ENCODE assay signal across 8 cellular contexts in genomic region chr4:6909113-6909969, GRCh38.
DNase-seq lines count a peak whose midpoint lies in the region; ATAC-seq lines count a peak whose summit lies in the region.

TSS of gene TBC1D14 (plus strand) at chr4:6909826. CDS start at chr4:6923390, 13,564 bp downstream.

- peak within 1 kb of the TSS; percentile 95 for H3K4me3 ChIP-seq in ACC112 (ENCODE audit: low read depth, low read length)

- H3K79me2 ChIP-seq in ACC112 (ENCODE audit: control insufficient read depth, insufficient read depth, low read length, unreplicated experiment), result peaks cover 13% of the 10 kb centered on the region

- peaks cover 15% of the 10 kb centered on the region for H3K4me1 ChIP-seq in ACC112 (ENCODE audit: control insufficient read depth, insufficient read depth, low read length, unreplicated experiment)

- H3K27me3 ChIP-seq in ACC112 (ENCODE audit: insufficient read depth, low read length), result 0 out of 2 replicates have a peak, but pooled peaks cover 6% of the 10 kb centered on the region

- H3K36me3 ChIP-seq in ACC112 (ENCODE audit: insufficient read depth, low read length), result no peaks in the 10 kb centered on the region

- peak within 1 kb of the TSS; percentile 78 for H2AFZ ChIP-seq in ACC112 (ENCODE audit: low read length, unreplicated experiment)

- ATAC-seq in GM18861 (IDR thresholded peaks at IDR 0.05; ENCODE audit: unreplicated experiment), result peak; percentile 74
- ATAC-seq in HG03095 (IDR thresholded peaks at IDR 0.05; ENCODE audit: unreplicated experiment), result peak; percentile 87

- peak; percentile 77 for DNase-seq in NCI-H2196 (lab: John Stamatoyannopoulos, UW; ENCODE audit: unreplicated experiment)
- peak; percentile 86 for DNase-seq in activated CD4-positive, CD25-positive, alpha-beta regulatory T cell treated with anti-CD3 and anti-CD28 coated beads, Interleukin-2, amount 50 U/mL, for 72 hours
- DNase-seq in cerebellar cortex (ENCODE audit: low spot score), result peak; percentile 88
- DNase-seq in kidney glomerular epithelial cell (lab: John Stamatoyannopoulos, UW), result peak; percentile 77
- peak; percentile 69 to 78 for DNase-seq in stimulated activated CD4-positive, alpha-beta T cell treated with anti-CD3 and anti-CD28 coated beads, Interleukin-1b, Interleukin-23, amount 100 ng/mL, for 1 hour (ENCODE audit: low read depth in 2 of 2)

- H3K27ac ChIP-seq in ACC112 (ENCODE audit: low read depth, low read length), result peak within 1 kb of the TSS; percentile 95

Comparison
In these comparisons a context has a peak if more than half of its experiments do, and no peak if none do; other contexts are left out.
1. Peak in every context shown above with its lines: DNase-seq, ATAC-seq, H3K4me3 ChIP-seq and H3K27ac ChIP-seq.